Comparison of ENCODE assay signal across 14 cellular contexts in genomic region chr2:218564056-218564455, GRCh38. TPM values are rescaled to one million over a fixed set of nuclear protein-coding genes. Genes with fewer than 3 reads are reported as not detected.
DNase-seq lines count a peak whose midpoint lies in the region; ATAC-seq, FAIRE-seq and TF ChIP-seq lines count a peak whose summit lies in the region.
"Had no signal": no experiment of that assay in that cellular context is flagged by ENCODE, and none has a peak within 500 bp of the region (broad histone marks: within the 10 kb centered on the region; RNA-seq: fewer than 3 reads in every experiment).

No MANE protein-coding gene starts in this region.

- no peak for ATAC-seq in activated CD4-positive, alpha-beta T cell treated with anti-CD3 and anti-CD28 coated beads for 36 hours
- ATAC-seq in K562, result no peak
- ATAC-seq in gastroesophageal sphincter, result no peak
- no peak for ATAC-seq in GM21737 (IDR thresholded peaks at IDR 0.05; ENCODE audit: unreplicated experiment)

- FAIRE-seq in K562 (lab: Jason Lieb, UNC), result no peak

- peaks cover 19% of the 10 kb centered on the region for H3K4me1 ChIP-seq in CD4-positive, alpha-beta memory T cell (ENCODE audit: insufficient read depth, low read length)
- H3K4me1 ChIP-seq in K562 (replicated peaks in 1 of 2; ENCODE audit: control insufficient read depth in 2 of 2, insufficient read depth in 2 of 2, low read length in 2 of 2) (peaks cover 6 to 8% of the 10 kb centered on the region in 2 experiments; a peak in 4 of 5 replicates), gastroesophageal sphincter (peaks cover 0 to 37% (median 5%) of the 10 kb centered on the region in 3 donors)

- TF ChIP-seq EP300 in K562 (IDR thresholded peaks at IDR 0.05; ENCODE audit: low read length) (no peak), gastroesophageal sphincter (IDR thresholded peaks at IDR 0.05) (no peak)

- WGBS in K562 (ENCODE audit: insufficient coverage, low coverage, missing lambda C conversion rate), result 88% methylated on average over 1 of the region's 1 CpG
- WGBS in gastroesophageal sphincter (ENCODE audit: low coverage in 1 of 2), 2 donors, result 75 to 100% methylated on average over 1 of the region's 1 CpG

- CTCF ChIA-PET in activated CD4-positive, alpha-beta T cell treated with anti-CD3 and anti-CD28 coated beads for 36 hours (lab: Charles Lee), result no interaction called here
- CTCF ChIA-PET in CD4-positive, alpha-beta memory T cell (lab: Charles Lee; ENCODE audit: partially characterized antibody), result interaction anchor here (1.4 kb wide), 1 partner anchor 95 kb away, joined by 4 read pairs; the partner anchor contains the start of genes BCS1L and ZNF142
- CTCF ChIA-PET in K562 (lab: Yijun Ruan, JAX; ENCODE audit: low intra/inter-chr PET ratio), result no interaction called here

- H3K9ac ChIP-seq in K562 (ENCODE audit: insufficient read depth in 1 of 2, low read depth in 2 of 2, low read length in 2 of 2), result no peak overlapping the region

- in situ Hi-C loops in K562 (cut with MboI), result no loop called here

- no peak overlapping the region for H3K4me3 Mint-ChIP-seq in activated CD4-positive, alpha-beta T cell treated with anti-CD3 and anti-CD28 coated beads for 36 hours
- H3K4me3 Mint-ChIP-seq in CD4-positive, alpha-beta memory T cell, result no peak overlapping the region
- H3K4me3 Mint-ChIP-seq: HFFc6 had no signal

- peaks cover 44% of the 10 kb centered on the region for H3K4me1 Mint-ChIP-seq in activated CD4-positive, alpha-beta T cell treated with anti-CD3 and anti-CD28 coated beads for 36 hours
- H3K4me1 Mint-ChIP-seq in CD4-positive, alpha-beta memory T cell, result peaks cover 26 to 43% (median 33%) of the 10 kb centered on the region in 4 donors

- TF ChIP-seq POLR2A in K562 (conservative IDR thresholded peaks at IDR 0.05), result no peak
- TF ChIP-seq POLR2A in gastroesophageal sphincter (IDR thresholded peaks at IDR 0.05), result no peak

- no TSS peak for BruUV-seq in K562 (replicated peaks; lab: Mats Ljungman, UMichigan)

- no peak overlapping the region for H3K4me3 ChIP-seq in CD4-positive, alpha-beta memory T cell (ENCODE audit: low read length in 2 of 2)
- H3K4me3 ChIP-seq in K562 (no peak overlapping the region), gastroesophageal sphincter (no peak overlapping the region)
- H3K4me3 ChIP-seq: MG63 had no signal

- POLR2A ChIA-PET in activated CD4-positive, alpha-beta T cell treated with anti-CD3 and anti-CD28 coated beads for 36 hours (lab: Charles Lee), result no interaction called here
- POLR2A ChIA-PET in CD4-positive, alpha-beta memory T cell (lab: Charles Lee; ENCODE audit: partially characterized antibody), result no interaction called here
- POLR2A ChIA-PET in K562 (lab: Yijun Ruan, JAX), result no interaction called here

- H3K9me1 ChIP-seq in K562 (ENCODE audit: control insufficient read depth, insufficient read depth, low read length), result no peaks in the 10 kb centered on the region

- TF ChIP-seq CTCF in K562 (IDR thresholded peaks at IDR 0.05 in 2 of 3, conservative IDR thresholded peaks at IDR 0.05 in 1 of 3; ENCODE audit: insufficient read depth in 2 of 3, low read depth in 1 of 3, low read length in 3 of 3) (no peak), gastroesophageal sphincter (IDR thresholded peaks at IDR 0.05) (no peak)

- H3K36me3 Mint-ChIP-seq in activated CD4-positive, alpha-beta T cell treated with anti-CD3 and anti-CD28 coated beads for 36 hours (ENCODE audit: low read depth), result peaks cover 61% of the 10 kb centered on the region
- peaks cover 35 to 64% of the 10 kb centered on the region in 2 donors for H3K36me3 Mint-ChIP-seq in CD4-positive, alpha-beta memory T cell

- H2AFZ ChIP-seq in K562 (ENCODE audit: low read depth, low read length), result no peak overlapping the region

- H3K27ac ChIP-seq in CD4-positive, alpha-beta memory T cell (ENCODE audit: low read depth, low read length), result no peak overlapping the region
- no peak overlapping the region for H3K27ac ChIP-seq in K562 (ENCODE audit: extremely low read depth, low read depth, low read length)
- peak overlapping the region in 1 of 4 donors; percentile 13 for H3K27ac ChIP-seq in gastroesophageal sphincter

- no peaks in the 10 kb centered on the region for H3K27me3 Mint-ChIP-seq in activated CD4-positive, alpha-beta T cell treated with anti-CD3 and anti-CD28 coated beads for 36 hours
- H3K27me3 Mint-ChIP-seq in CD4-positive, alpha-beta memory T cell, result no peaks in the 10 kb centered on the region

- no peak for TF ChIP-seq RAD21 in K562 (CRISPR knock-in tag; conservative IDR thresholded peaks at IDR 0.05 in 1 of 2, IDR thresholded peaks at IDR 0.05 in 1 of 2)

- H3K27me3 ChIP-seq in CD4-positive, alpha-beta memory T cell (ENCODE audit: insufficient read depth, low read length), result no peaks in the 10 kb centered on the region
- H3K27me3 ChIP-seq in K562 (ENCODE audit: control insufficient read depth in 2 of 2, insufficient read depth in 2 of 2, low read length in 2 of 2) (no peaks in the 10 kb centered on the region), gastroesophageal sphincter (no peaks in the 10 kb centered on the region)
- H3K27me3 ChIP-seq: MG63 had no signal

- peaks cover 59% of the 10 kb centered on the region for H3K79me2 ChIP-seq in K562 (ENCODE audit: control insufficient read depth, insufficient read depth, low read length)

- H3K4me2 ChIP-seq in K562 (ENCODE audit: insufficient read depth, low read length), result no peak overlapping the region

- H4K20me1 ChIP-seq in K562 (replicated peaks; ENCODE audit: control insufficient read depth, insufficient read depth, low read length), result no peaks in the 10 kb centered on the region

- H3K9me3 Mint-ChIP-seq in activated CD4-positive, alpha-beta T cell treated with anti-CD3 and anti-CD28 coated beads for 36 hours (ENCODE audit: low read depth), result no peaks in the 10 kb centered on the region
- no peaks in the 10 kb centered on the region for H3K9me3 Mint-ChIP-seq in CD4-positive, alpha-beta memory T cell
- H3K9me3 Mint-ChIP-seq: HFFc6 had no signal

- DNase-seq in activated CD4-positive, alpha-beta T cell treated with anti-CD3 and anti-CD28 coated beads for 36 hours, result no peak
- DNase-seq in activated CD4-positive, alpha-beta T cell treated with anti-CD3 and anti-CD28 coated beads, Interleukin-2, amount 50 U/mL, for 48 hours, result no peak
- DNase-seq in CD4-positive, alpha-beta memory T cell, result no peak
- DNase-seq in K562 (ENCODE audit: extremely low read depth in 1 of 4, low spot score in 3 of 4), result no peak
- DNase-seq: GF-D8, HFFc6, MG63, NCI-H1092, NCI-H146, NCI-H2081, NCI-H774, RPMI8226 had no signal

- intact Hi-C loops in activated CD4-positive, alpha-beta T cell treated with anti-CD3 and anti-CD28 coated beads for 36 hours (cut with DNase I, micrococcal nuclease), result no loop called here
- intact Hi-C loops in CD4-positive, alpha-beta memory T cell (cut with micrococcal nuclease), result loop anchor here (10.0 kb wide), 1 partner anchor 331 kb away; no protein-coding TSS in a partner anchor
- intact Hi-C loops in K562 (cut with micrococcal nuclease), result no loop called here

- peaks cover 14% of the 10 kb centered on the region for H3K36me3 ChIP-seq in CD4-positive, alpha-beta memory T cell (ENCODE audit: insufficient read depth, low read length)
- H3K36me3 ChIP-seq in K562 (ENCODE audit: control insufficient read depth, insufficient read depth, low read length) (peaks cover 57% of the 10 kb centered on the region; the same call in 2 of the 3 replicates), gastroesophageal sphincter (peaks cover 3 to 48% of the 10 kb centered on the region in 2 donors)

- peak overlapping the region; percentile 65 for H3K27ac Mint-ChIP-seq in activated CD4-positive, alpha-beta T cell treated with anti-CD3 and anti-CD28 coated beads for 36 hours
- H3K27ac Mint-ChIP-seq in CD4-positive, alpha-beta memory T cell, result peak overlapping the region in 4 of 7 donors; percentile 2 to 79 (median 12)
- H3K27ac Mint-ChIP-seq: HFFc6 had no signal

- no peaks in the 10 kb centered on the region for H3K9me3 ChIP-seq in CD4-positive, alpha-beta memory T cell (ENCODE audit: control insufficient read depth in 1 of 2, low read length in 2 of 2)
- H3K9me3 ChIP-seq in K562 (replicated peaks; ENCODE audit: control insufficient read depth, insufficient read depth, low read depth, low read length), result no peaks in the 10 kb centered on the region
- H3K9me3 ChIP-seq in gastroesophageal sphincter, result no peaks in the 10 kb centered on the region
- H3K9me3 ChIP-seq: MG63 had no signal

RNA-seq across cellular contexts. Expression of gene USP37, which starts 4.1 kb away (rescaled TPM):
- total RNA-seq in activated CD4-positive, alpha-beta T cell treated with anti-CD3 and anti-CD28 coated beads for 36 hours, result 10 to 100 TPM; 42.5 to 46.8 TPM
- total RNA-seq in CD4-positive, alpha-beta memory T cell, result 10 to 100 TPM; 28.2 to 29.1 TPM
- polyA plus RNA-seq in CD4-positive, alpha-beta memory T cell, result 10 to 100 TPM in 1 of 2 donors, 1 to 10 TPM in 1; 8.5 to 11.0 TPM
- total RNA-seq in K562 (2011; cell fraction: chromatin; rRNA removed; ENCODE audit: low replicate concordance), result 28.1 and 77.2 TPM in 2 replicates
- 8.3 and 18.9 TPM in 2 replicates for total RNA-seq in K562 (2011; cell fraction: nucleolus; rRNA removed)
- 24.1 and 25.7 TPM in 2 replicates for total RNA-seq in K562 (2011; cell fraction: nucleoplasm; rRNA removed)
- total RNA-seq in K562 (2014; rRNA removed) (5.7 and 8.5 TPM in 2 replicates), K562 (2014; rRNA removed; fragmentation: Illumina TruSeq; extraction: Trizol) (14.2 and 16.5 TPM in 2 replicates), K562 (2015; rRNA removed; fragmentation: Illumina TruSeq; extraction: Trizol) (12.6 and 14.1 TPM in 2 replicates), K562 (2021) (12.8 and 15.0 TPM in 2 replicates), gastroesophageal sphincter (10 to 100 TPM in 1 of 4 donors, 1 to 10 TPM in 3; 8.3 to 17.4 (median 9.0) TPM)
- polyA plus RNA-seq in K562 (2011; rRNA removed) (7.2 and 9.0 TPM in 2 replicates), K562 (2014; fragmentation: Illumina TruSeq; extraction: Trizol) (6.0 and 6.9 TPM in 2 replicates), K562 (2014; fragmentation: Nextera tagmentation; extraction: Ambion mirVana) (1 to 10 TPM; 2.0 to 2.8 TPM), K562 (2014; rRNA removed) (4.8 and 5.0 TPM in 2 replicates)
- 1.00 and 2.5 TPM in 2 replicates for polyA plus RNA-seq in K562 (2011; cell fraction: cytosol; rRNA removed)
- polyA plus RNA-seq in K562 (2011; cell fraction: nucleus; rRNA removed), result 7.7 and 8.7 TPM in 2 replicates
- 3.5 and 4.0 TPM in 2 replicates for polyA plus RNA-seq in K562 (2012)
- 28.7 and 36.1 TPM in 2 replicates for polyA minus RNA-seq in K562 (2011; rRNA and poly(A)+ RNA removed)
- polyA minus RNA-seq in K562 (2011; cell fraction: cytosol; rRNA and poly(A)+ RNA removed), result 10.8 and 18.3 TPM in 2 replicates
- polyA minus RNA-seq in K562 (2011; cell fraction: nucleus; rRNA and poly(A)+ RNA removed), result 11.8 and 31.5 TPM in 2 replicates

RNA-seq across cellular contexts. Expression of gene CNOT9, which starts 4.6 kb away (rescaled TPM):
- total RNA-seq in activated CD4-positive, alpha-beta T cell treated with anti-CD3 and anti-CD28 coated beads for 36 hours, result 100 to 1,000 TPM; 100 to 105 TPM
- 10 to 100 TPM; 53.9 to 58.0 TPM for total RNA-seq in CD4-positive, alpha-beta memory T cell
- polyA plus RNA-seq in CD4-positive, alpha-beta memory T cell, result 10 to 100 TPM; 19.4 to 22.9 TPM
- total RNA-seq in K562 (2011; cell fraction: chromatin; rRNA removed; ENCODE audit: low replicate concordance), result 44.5 and 73.8 TPM in 2 replicates
- total RNA-seq in K562 (2011; cell fraction: nucleolus; rRNA removed), result 24.5 and 28.0 TPM in 2 replicates
- 45.1 and 81.1 TPM in 2 replicates for total RNA-seq in K562 (2011; cell fraction: nucleoplasm; rRNA removed)
- total RNA-seq in K562 (2014; rRNA removed), result 40.9 and 48.3 TPM in 2 replicates
- total RNA-seq in K562 (2014; rRNA removed; fragmentation: Illumina TruSeq; extraction: Trizol), result 47.7 and 51.1 TPM in 2 replicates
- total RNA-seq in K562 (2015; rRNA removed; fragmentation: Illumina TruSeq; extraction: Trizol), result 48.4 and 50.8 TPM in 2 replicates
- 50.7 and 51.6 TPM in 2 replicates for total RNA-seq in K562 (2021)
- 68.1 and 82.6 TPM in 2 replicates for polyA plus RNA-seq in K562 (2011; rRNA removed)
- polyA plus RNA-seq in K562 (2011; cell fraction: cytosol; rRNA removed), result 45.8 and 48.2 TPM in 2 replicates
- polyA plus RNA-seq in K562 (2011; cell fraction: nucleus; rRNA removed), result 62.8 and 76.2 TPM in 2 replicates
- polyA plus RNA-seq in K562 (2012), result 26.9 and 31.4 TPM in 2 replicates
- polyA plus RNA-seq in K562 (2014; fragmentation: Illumina TruSeq; extraction: Trizol), result 43.3 and 46.7 TPM in 2 replicates
- polyA plus RNA-seq in K562 (2014; fragmentation: Nextera tagmentation; extraction: Ambion mirVana), result 10 to 100 TPM; 19.0 to 27.4 TPM
- polyA plus RNA-seq in K562 (2014; rRNA removed), result 33.4 and 42.8 TPM in 2 replicates
- 98.0 and 123 TPM in 2 replicates for polyA minus RNA-seq in K562 (2011; rRNA and poly(A)+ RNA removed)
- polyA minus RNA-seq in K562 (2011; cell fraction: cytosol; rRNA and poly(A)+ RNA removed), result 48.5 and 68.3 TPM in 2 replicates
- 28.5 and 47.8 TPM in 2 replicates for polyA minus RNA-seq in K562 (2011; cell fraction: nucleus; rRNA and poly(A)+ RNA removed)
- 10 to 100 TPM; 27.5 to 35.3 (median 32.3) TPM for total RNA-seq in gastroesophageal sphincter

RNA-seq across cellular contexts. Expression of gene PLCD4, which starts 43.6 kb away (rescaled TPM):
- total RNA-seq in activated CD4-positive, alpha-beta T cell treated with anti-CD3 and anti-CD28 coated beads for 36 hours, result under 1 TPM; 0.18 to 0.83 TPM
- under 1 TPM; 0.26 to 0.30 TPM for total RNA-seq in CD4-positive, alpha-beta memory T cell
- polyA plus RNA-seq in CD4-positive, alpha-beta memory T cell, result under 1 TPM in 1 of 2 donors, not detected in 1; 0.49 TPM
- 0.18 TPM in 1 of 2 replicates, not detected in the other for total RNA-seq in K562 (2011; cell fraction: chromatin; rRNA removed; ENCODE audit: low replicate concordance)
- total RNA-seq in K562 (2011; cell fraction: nucleolus; rRNA removed), result not detected in 2 replicates
- total RNA-seq in K562 (2011; cell fraction: nucleoplasm; rRNA removed), result not detected in 2 replicates
- total RNA-seq in K562 (2014; rRNA removed) (not detected in 2 replicates), K562 (2014; rRNA removed; fragmentation: Illumina TruSeq; extraction: Trizol) (not detected in 2 replicates), K562 (2015; rRNA removed; fragmentation: Illumina TruSeq; extraction: Trizol) (not detected in 2 replicates), K562 (2021) (not detected in 2 replicates), gastroesophageal sphincter (10 to 100 TPM in 2 of 4 donors, 1 to 10 TPM in 2; 1.6 to 18.8 (median 9.3) TPM)
- polyA plus RNA-seq in K562 (2011; rRNA removed) (0.01 TPM in 1 of 2 replicates, not detected in the other), K562 (2014; fragmentation: Illumina TruSeq; extraction: Trizol) (not detected in 2 replicates), K562 (2014; fragmentation: Nextera tagmentation; extraction: Ambion mirVana) (under 1 TPM; 0.13 to 0.38 TPM), K562 (2014; rRNA removed) (not detected in 2 replicates)
- polyA plus RNA-seq in K562 (2011; cell fraction: cytosol; rRNA removed), result not detected in 2 replicates
- polyA plus RNA-seq in K562 (2011; cell fraction: nucleus; rRNA removed), result 0.08 TPM in 1 of 2 replicates, not detected in the other
- 0.44 and 0.64 TPM in 2 replicates for polyA plus RNA-seq in K562 (2012)
- not detected in 2 replicates for polyA minus RNA-seq in K562 (2011; rRNA and poly(A)+ RNA removed)
- polyA minus RNA-seq in K562 (2011; cell fraction: cytosol; rRNA and poly(A)+ RNA removed), result not detected in 2 replicates
- not detected in 2 replicates for polyA minus RNA-seq in K562 (2011; cell fraction: nucleus; rRNA and poly(A)+ RNA removed)
